19 cellular contexts compared by ENCODE assay signal in the genomic region with DNA sequence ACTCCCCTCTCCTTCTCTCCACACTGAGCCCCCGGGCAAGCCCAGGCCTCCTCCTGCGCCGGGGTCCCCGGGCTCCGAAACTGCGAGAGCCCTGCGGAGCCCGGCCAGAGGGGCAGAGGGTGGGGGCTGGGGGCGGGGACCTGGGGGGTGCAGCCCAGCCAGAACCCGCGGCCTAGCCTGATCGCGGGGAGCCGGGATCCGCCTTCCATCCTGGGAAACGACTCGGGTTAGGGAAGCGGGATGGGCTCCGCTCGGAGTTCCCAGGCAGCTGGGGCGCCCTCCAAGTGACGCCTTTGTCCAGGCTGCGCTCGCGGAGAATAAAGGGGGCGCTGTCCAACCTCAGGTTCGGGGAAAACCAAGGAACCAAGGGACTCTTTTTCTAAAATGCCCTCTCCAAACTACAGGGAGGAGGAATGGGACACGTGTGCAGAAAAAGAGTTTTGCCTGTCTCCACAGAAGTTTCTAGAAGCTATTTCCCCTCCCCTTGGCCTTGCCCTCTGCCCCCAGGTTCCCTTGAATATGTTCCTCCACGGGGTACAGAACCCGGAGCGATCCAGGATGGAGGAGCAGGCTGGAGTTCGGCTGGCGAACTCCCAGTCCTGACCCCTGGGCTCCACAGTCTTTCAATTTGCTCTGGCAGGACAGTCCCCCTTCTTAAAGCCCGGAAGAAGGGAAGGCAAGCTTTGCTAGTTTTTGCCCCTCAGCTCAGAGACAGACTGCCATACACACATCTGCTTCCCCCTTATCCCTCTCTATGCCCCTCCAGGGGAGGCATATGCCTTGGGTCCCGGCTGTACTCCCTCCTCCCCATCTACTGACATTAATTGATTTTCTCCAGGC. TPM values are rescaled to one million over a fixed set of nuclear protein-coding genes. Genes with fewer than 3 reads are reported as not detected.
A peak's percentile ranks its signal among the peaks of the same experiment; 100 is the strongest.
DNase-seq lines count a peak whose midpoint lies in the region; TF ChIP-seq lines count a peak whose summit lies in the region.
"Had no signal": no experiment of that assay in that cellular context is flagged by ENCODE, and none has a peak within 500 bp of the region (broad histone marks: within the 10 kb centered on the region; RNA-seq: fewer than 3 reads in every experiment).

No MANE protein-coding gene starts in this region.

- H3K27ac Mint-ChIP-seq in neural crest cell (ENCODE audit: unreplicated experiment) = no peak overlapping the region
- H3K27ac Mint-ChIP-seq: activated CD4-positive, alpha-beta memory T cell treated with anti-CD3 and anti-CD28 coated beads for 36 hours had no signal

- TF ChIP-seq CTCF in brain microvascular endothelial cell (IDR thresholded peaks at IDR 0.05; ENCODE audit: low read depth, low read length, missing control alignments) (peak; percentile 8), neural crest cell (conservative IDR thresholded peaks at IDR 0.05) (no peak)

- H3K27ac ChIP-seq in HUES6 (ENCODE audit: low read depth, low read length) (no peak overlapping the region), brain microvascular endothelial cell (no peak overlapping the region)
- H3K27ac ChIP-seq: KMS-11 had no signal

- H3K4me3 ChIP-seq in HUES6 (ENCODE audit: low read depth, low read length) = peak overlapping the region; percentile 42
- H3K4me3 ChIP-seq in brain microvascular endothelial cell (ENCODE audit: low read depth, low read length) = no peak overlapping the region

- H3K4me1 ChIP-seq in HUES6 (ENCODE audit: control insufficient read depth, insufficient read depth, low read length) = peaks cover 41% of the 10 kb centered on the region
- H3K4me1 ChIP-seq: BE2C had no signal

- no peak overlapping the region for H3K9ac ChIP-seq in HUES6 (ENCODE audit: low read length)
- H3K9ac ChIP-seq: KMS-11 had no signal

- H3K36me3 ChIP-seq in HUES6 (ENCODE audit: control insufficient read depth, insufficient read depth, low read length) = no peaks in the 10 kb centered on the region
- no peaks in the 10 kb centered on the region for H3K36me3 ChIP-seq in brain microvascular endothelial cell (replicated peaks)
- H3K36me3 ChIP-seq: BE2C had no signal

- intact Hi-C loops in posterior vena cava (cut with DNase I) = no loop called here

- peak overlapping the region; percentile 2 for H3K4me3 Mint-ChIP-seq in neural crest cell
- H3K4me3 Mint-ChIP-seq: activated CD4-positive, alpha-beta memory T cell treated with anti-CD3 and anti-CD28 coated beads for 36 hours had no signal

- H3K4me1 Mint-ChIP-seq in neural crest cell = no peaks in the 10 kb centered on the region

- in situ Hi-C loops in brain microvascular endothelial cell (cut with HindIII; ENCODE audit: low pct_ligation_motif_present, low sequenced_read_pairs) = no loop called here

- DNase-seq in DMS79 (lab: John Stamatoyannopoulos, UW) (peak; percentile 77), brain microvascular endothelial cell (no peak), neural crest cell (ENCODE audit: low read depth, low spot score) (peak; percentile 9), inferior parietal cortex (ENCODE audit: extremely low spot score) (no peak), NCI-H446 treated with DMSO at 0.1 percent for 48 hours (lab: John Stamatoyannopoulos, UW) (no peak), posterior vena cava (ENCODE audit: low spot score) (no peak)
- DNase-seq in effector CD4-positive, alpha-beta T cell = no peak
- DNase-seq: activated effector memory CD4-positive, alpha-beta T cell treated with anti-CD3 and anti-CD28 coated beads, Interleukin-2, amount 50 U/mL, for 16 hours; BE2C; effector memory CD4-positive, alpha-beta T cell; islet precursor cell; NCI-H345; right cardiac atrium; stimulated activated CD4-positive, alpha-beta T cell treated with anti-CD3 and anti-CD28 coated beads, Interleukin-2, amount 100 ng/mL, for 48 hours had no signal

- H3K9me3 ChIP-seq in HUES6 (ENCODE audit: control insufficient read depth, insufficient read depth, low read depth, low read length) = no peaks in the 10 kb centered on the region
- H3K9me3 ChIP-seq: BE2C had no signal

- H3K9me3 Mint-ChIP-seq in neural crest cell = no peaks in the 10 kb centered on the region
- H3K9me3 Mint-ChIP-seq: activated CD4-positive, alpha-beta memory T cell treated with anti-CD3 and anti-CD28 coated beads for 36 hours had no signal

- peaks cover 100% of the 10 kb centered on the region for H3K27me3 ChIP-seq in HUES6 (ENCODE audit: control insufficient read depth, insufficient read depth, low read length)
- H3K27me3 ChIP-seq in brain microvascular endothelial cell (replicated peaks) = peaks cover 85% of the 10 kb centered on the region

- no peaks in the 10 kb centered on the region for H3K36me3 Mint-ChIP-seq in neural crest cell (ENCODE audit: low read depth)

- H3K27me3 Mint-ChIP-seq in neural crest cell (ENCODE audit: low read depth) = peaks cover 96% of the 10 kb centered on the region

RNA-seq across cellular contexts. Expression of a gene that starts 13.9 kb away (rescaled TPM):
- not detected in 2 replicates for total RNA-seq in neural crest cell
- total RNA-seq in posterior vena cava = not detected
- total RNA-seq: activated CD4-positive, alpha-beta memory T cell treated with anti-CD3 and anti-CD28 coated beads for 36 hours; RPMI7951; T-helper 2 cell treated with Interferon-gamma antibody and Interleukin-4, amounts not matched to agents 100 ng/mL and 5 ng/mL, for 36 hours had no signal

Comparison
In these comparisons a context has a peak if more than half of its experiments do, and no peak if none do; other contexts are left out.
1. DNase-seq: peak in DMS79 (single experiment) and neural crest cell (single experiment); none in brain microvascular endothelial cell (single experiment), effector CD4-positive, alpha-beta T cell (single experiment), inferior parietal cortex (single experiment), NCI-H446 treated with DMSO at 0.1 percent for 48 hours (single experiment) and posterior vena cava (single experiment).